16 cellular contexts compared by ENCODE assay signal in genomic region chr12:93662961-93663728, GRCh38. TPM values are rescaled to one million over a fixed set of nuclear protein-coding genes. Genes with fewer than 3 reads are reported as not detected.
DNase-seq lines count a peak whose midpoint lies in the region; ATAC-seq and TF ChIP-seq lines count a peak whose summit lies in the region.
"Had no signal": no experiment of that assay in that cellular context is flagged by ENCODE, and none has a peak within 500 bp of the region (broad histone marks: within the 10 kb centered on the region; RNA-seq: fewer than 3 reads in every experiment).

No MANE protein-coding gene starts in this region.

- H3K4me2 ChIP-seq in PC-3 (ENCODE audit: low read length) = no peak overlapping the region
- H3K4me2 ChIP-seq: BLaER1 treated with 17β-estradiol and CSF1 and Interleukin-3, amounts not matched to agents 10 nM and 100 nM had no signal

- no peaks in the 10 kb centered on the region for H3K27me3 ChIP-seq in PC-3 (ENCODE audit: low read length)
- H3K27me3 ChIP-seq in heart right ventricle = no peaks in the 10 kb centered on the region
- no peaks in the 10 kb centered on the region for H3K27me3 ChIP-seq in gastrocnemius medialis
- H3K27me3 ChIP-seq: BLaER1 treated with 17β-estradiol and CSF1 and Interleukin-3, amounts not matched to agents 10 nM and 100 nM; sigmoid colon had no signal

- no peak overlapping the region for H2AFZ ChIP-seq in PC-3 (ENCODE audit: low read length)

- POLR2A ChIA-PET in PC-3 (lab: Charles Lee; ENCODE audit: unreplicated experiment) = no interaction called here

- in situ Hi-C loops in gastrocnemius medialis (cut with MboI; ENCODE audit: low sequenced_read_pairs in 4 of 4) = no loop called here

- H4K20me1 ChIP-seq in PC-3 (ENCODE audit: low read length) = no peaks in the 10 kb centered on the region
- H4K20me1 ChIP-seq: BLaER1 treated with 17β-estradiol and CSF1 and Interleukin-3, amounts not matched to agents 10 nM and 100 nM had no signal

- H3K9me3 ChIP-seq in PC-3 (ENCODE audit: low read length) (no peaks in the 10 kb centered on the region), heart right ventricle (no peaks in the 10 kb centered on the region), gastrocnemius medialis (no peaks in the 10 kb centered on the region), T-helper 17 cell (ENCODE audit: control insufficient read depth, low read length, poor library complexity, severe bottlenecking) (no peaks in the 10 kb centered on the region)
- H3K9me3 ChIP-seq: sigmoid colon had no signal

- H3K4me3 ChIP-seq in PC-3 (ENCODE audit: low read length) = no peak overlapping the region
- H3K4me3 ChIP-seq in heart right ventricle = no peak overlapping the region
- no peak overlapping the region for H3K4me3 ChIP-seq in gastrocnemius medialis
- H3K4me3 ChIP-seq: BLaER1 treated with 17β-estradiol and CSF1 and Interleukin-3, amounts not matched to agents 10 nM and 100 nM; sigmoid colon had no signal

- H3K27me3 Mint-ChIP-seq in T-helper 17 cell = peaks cover 23% of the 10 kb centered on the region

- ATAC-seq in PC-3 (peak; percentile 70), heart right ventricle (peak in 6 of 8 donors; percentile 26 to 78 (median 43)), gastrocnemius medialis (peak; percentile 99), GM21360 (IDR thresholded peaks at IDR 0.05; ENCODE audit: unreplicated experiment) (no peak), T-helper 17 cell (no peak), GM21619 (IDR thresholded peaks at IDR 0.05; ENCODE audit: unreplicated experiment) (no peak)
- ATAC-seq: activated CD8-positive, alpha-beta T cell treated with anti-CD3 and anti-CD28 coated beads for 36 hours had no signal

- DNase-seq in NCI-H2107 treated with DMSO at 0.1 percent for 48 hours (lab: John Stamatoyannopoulos, UW; ENCODE audit: unreplicated experiment) = peak; percentile 29
- DNase-seq in NCI-H2107 (lab: John Stamatoyannopoulos, UW) = no peak
- DNase-seq in PC-3 = peak; percentile 29
- DNase-seq in heart right ventricle = no peak
- peak; percentile 27 to 52 for DNase-seq in gastrocnemius medialis
- DNase-seq in T-helper 17 cell = no peak
- DNase-seq: 8988T; activated CD8-positive, alpha-beta T cell treated with anti-CD3 and anti-CD28 coated beads for 36 hours; amygdala; cerebellar nuclear complex; sigmoid colon; stimulated activated CD4-positive, alpha-beta T cell treated with anti-CD3 and anti-CD28 coated beads, Interleukin-4, amount 100 ng/mL, for 1 hour; stimulated activated CD8-positive, alpha-beta memory T cell treated with anti-CD3 and anti-CD28 coated beads, Interleukin-4, amount 100 ng/mL, for 48 hours had no signal

- TF ChIP-seq CTCF in PC-3 (conservative IDR thresholded peaks at IDR 0.05; ENCODE audit: low read depth, low read length) (no peak), heart right ventricle (IDR thresholded peaks at IDR 0.05) (no peak), gastrocnemius medialis (IDR thresholded peaks at IDR 0.05 in 4 of 5, conservative IDR thresholded peaks at IDR 0.05 in 1 of 5) (no peak)

- peaks cover 2% of the 10 kb centered on the region for H3K36me3 Mint-ChIP-seq in T-helper 17 cell (ENCODE audit: low read depth)

- no peaks in the 10 kb centered on the region for H3K4me1 Mint-ChIP-seq in T-helper 17 cell

- intact Hi-C loops in PC-3 (cut with micrococcal nuclease) (no loop called here), heart right ventricle (cut with DNase I) (loop anchor here in 3 of 10 donors (5.0 to 10.0 kb wide), 3 partner anchors 46 to 56 kb away; no protein-coding TSS in a partner anchor), gastrocnemius medialis (cut with DNase I; ENCODE audit: low total_unique reads) (loop anchor here (1.0 to 10.0 kb wide), 2 partner anchors 14 to 982 kb away; partner anchors contain the start of gene CRADD)

- no peak for TF ChIP-seq POLR2A in gastrocnemius medialis (IDR thresholded peaks at IDR 0.05)

- H3K79me2 ChIP-seq in PC-3 (ENCODE audit: low read length) = no peaks in the 10 kb centered on the region

- no peak overlapping the region for H3K9ac ChIP-seq in PC-3 (ENCODE audit: low read length)
- H3K9ac ChIP-seq: BLaER1 treated with 17β-estradiol and CSF1 and Interleukin-3, amounts not matched to agents 10 nM and 100 nM had no signal

- H3K4me1 ChIP-seq in PC-3 (ENCODE audit: insufficient read depth, low read length) = peaks cover 7% of the 10 kb centered on the region
- peaks cover 0 to 5% (median 0%) of the 10 kb centered on the region in 9 donors for H3K4me1 ChIP-seq in heart right ventricle
- H3K4me1 ChIP-seq in gastrocnemius medialis = peaks cover 18 to 25% of the 10 kb centered on the region in 2 donors

- no peaks in the 10 kb centered on the region for H3F3A ChIP-seq in PC-3 (ENCODE audit: low read length, unreplicated experiment)

- 85 to 88% methylated on average over 4 of the region's 4 CpGs for WGBS in heart right ventricle, 2 donors

- H3K9me2 ChIP-seq in PC-3 (replicated peaks; ENCODE audit: low read length) = no peaks in the 10 kb centered on the region

- H3K27ac Mint-ChIP-seq in T-helper 17 cell = no peak overlapping the region
- H3K27ac Mint-ChIP-seq: activated CD8-positive, alpha-beta T cell treated with anti-CD3 and anti-CD28 coated beads for 36 hours had no signal

- H3K4me3 Mint-ChIP-seq in T-helper 17 cell = no peak overlapping the region
- H3K4me3 Mint-ChIP-seq: activated CD8-positive, alpha-beta T cell treated with anti-CD3 and anti-CD28 coated beads for 36 hours had no signal

- H3K27ac ChIP-seq in PC-3 (ENCODE audit: low read length) (no peak overlapping the region), heart right ventricle (no peak overlapping the region), gastrocnemius medialis (peak overlapping the region; percentile 74 to 92 (median 89))
- H3K27ac ChIP-seq: BLaER1 treated with 17β-estradiol and CSF1 and Interleukin-3, amounts not matched to agents 10 nM and 100 nM; sigmoid colon had no signal

- H3K36me3 ChIP-seq in PC-3 (ENCODE audit: low read depth, low read length) (no peaks in the 10 kb centered on the region), heart right ventricle (no peaks in the 10 kb centered on the region), gastrocnemius medialis (no peaks in the 10 kb centered on the region)
- H3K36me3 ChIP-seq: BLaER1 treated with 17β-estradiol and CSF1 and Interleukin-3, amounts not matched to agents 10 nM and 100 nM; sigmoid colon had no signal

- CTCF ChIA-PET in PC-3 (lab: Charles Lee) = no interaction called here

- no TSS peak for BruUV-seq in PC-3 (replicated peaks; lab: Mats Ljungman, UMichigan)

RNA-seq across cellular contexts. Expression of gene CRADD, which starts 14.0 kb away (rescaled TPM):
- total RNA-seq in PC-3 (2014; rRNA removed) (11.4 and 12.5 TPM in 2 replicates), heart right ventricle (10 to 100 TPM; 36.3 to 80.1 (median 60.2) TPM), gastrocnemius medialis (10 to 100 TPM; 19.4 to 28.7 (median 22.6) TPM), T-helper 17 cell (10 to 100 TPM; 13.0 to 14.4 TPM)
- polyA plus RNA-seq in heart right ventricle = 10 to 100 TPM in 1 of 2 donors, 1 to 10 TPM in 1; 5.0 to 32.8 TPM

Comparison
In these comparisons a context has a peak if more than half of its experiments do, and no peak if none do; other contexts are left out.
1. DNase-seq: peak in NCI-H2107 treated with DMSO at 0.1 percent for 48 hours (single experiment), PC-3 (single experiment) and gastrocnemius medialis (2 of 2); none in NCI-H2107 (single experiment), heart right ventricle (0 of 2) and T-helper 17 cell (0 of 3).
2. ATAC-seq: peak in PC-3 (single experiment), heart right ventricle (6 of 8) and gastrocnemius medialis (2 of 2); none in GM21360 (single experiment), T-helper 17 cell (single experiment) and GM21619 (single experiment).
3. H3K27ac ChIP-seq: peak in gastrocnemius medialis (4 of 4); none in PC-3 (single experiment) and heart right ventricle (0 of 10).